18 cellular contexts compared by ENCODE assay signal in genomic region chr14:92990456-92991430, GRCh38.
A peak's percentile ranks its signal among the peaks of the same experiment; 100 is the strongest.
DNase-seq lines count a peak whose midpoint lies in the region; ATAC-seq and TF ChIP-seq lines count a peak whose summit lies in the region.
"Had no signal": no experiment of that assay in that cellular context is flagged by ENCODE, and none has a peak within 500 bp of the region (broad histone marks: within the 10 kb centered on the region; RNA-seq: fewer than 3 reads in every experiment).

No MANE protein-coding gene starts in this region.

- H3K4me3 Mint-ChIP-seq in CD14-positive monocyte = no peak overlapping the region

- TF ChIP-seq CTCF in CD14-positive monocyte (IDR thresholded peaks at IDR 0.05) (no peak), mucosa of descending colon (IDR thresholded peaks at IDR 0.05) (no peak), foreskin keratinocyte (conservative IDR thresholded peaks at IDR 0.05) (no peak)

- no peak overlapping the region for H3K4me3 ChIP-seq in mucosa of descending colon
- H3K4me3 ChIP-seq: ascending aorta, BLaER1, GM12878, psoas muscle, tibial nerve had no signal

- H3K27ac ChIP-seq in foreskin keratinocyte = no peak overlapping the region
- H3K27ac ChIP-seq: ascending aorta, BLaER1, KMS-11, psoas muscle had no signal

- H3K36me3 ChIP-seq in mucosa of descending colon (ENCODE audit: low read depth) = peaks cover 4% of the 10 kb centered on the region

- H3K4me1 ChIP-seq in mucosa of descending colon (ENCODE audit: low read depth) = peaks cover 4% of the 10 kb centered on the region
- peaks cover 4% of the 10 kb centered on the region for H3K4me1 ChIP-seq in foreskin keratinocyte
- H3K4me1 ChIP-seq: psoas muscle had no signal

- peaks cover 0 to 3% (median 0%) of the 10 kb centered on the region in 7 donors for H3K9me3 Mint-ChIP-seq in CD14-positive monocyte

- intact Hi-C loops in CD14-positive monocyte (cut with micrococcal nuclease) = no loop called here
- intact Hi-C loops in mucosa of descending colon (cut with DNase I, micrococcal nuclease) = no loop called here

- DNase-seq in CD14-positive monocyte (ENCODE audit: low spot score) (no peak), NCI-H1417 (lab: John Stamatoyannopoulos, UW) (peak in 2 of 3 experiments; percentile 87 to 98), astrocyte of the hippocampus (ENCODE audit: low read depth, low spot score) (peak; percentile 50), mucosa of descending colon (peak in 2 of 3 donors; percentile 23 to 30), foreskin keratinocyte (no peak)
- no peak for DNase-seq in stimulated activated CD4-positive, alpha-beta T cell treated with anti-CD3 and anti-CD28 coated beads, Interleukin-4, amount 100 ng/mL, for 4 hours
- DNase-seq: activated effector memory CD4-positive, alpha-beta T cell treated with anti-CD3 and anti-CD28 coated beads, Interleukin-2, amount 50 U/mL, for 16 hours; effector CD4-positive, alpha-beta T cell; mesenchymal stem cell; NCI-H1930 had no signal

- peaks cover 3% of the 10 kb centered on the region for H3K4me1 Mint-ChIP-seq in CD14-positive monocyte

- peak overlapping the region in 5 of 7 donors; percentile 18 to 77 (median 45) for H3K27ac Mint-ChIP-seq in CD14-positive monocyte

- H3K27me3 Mint-ChIP-seq in CD14-positive monocyte (ENCODE audit: low read depth in 3 of 3) = peaks cover 0 to 3% (median 0%) of the 10 kb centered on the region in 3 donors

- ATAC-seq in mucosa of descending colon (no peak), GM21737 (IDR thresholded peaks at IDR 0.05; ENCODE audit: unreplicated experiment) (no peak), foreskin keratinocyte (no peak), HG03565 (IDR thresholded peaks at IDR 0.05; ENCODE audit: unreplicated experiment) (no peak)
- ATAC-seq: GM12878, psoas muscle had no signal

- H3K9me3 ChIP-seq in mucosa of descending colon = no peaks in the 10 kb centered on the region
- H3K9me3 ChIP-seq: ascending aorta, psoas muscle, tibial nerve had no signal

- peaks cover 57 to 90% of the 10 kb centered on the region in 2 donors for H3K36me3 Mint-ChIP-seq in CD14-positive monocyte

- H3K27me3 ChIP-seq in foreskin keratinocyte = no peaks in the 10 kb centered on the region
- H3K27me3 ChIP-seq: ascending aorta, BLaER1, tibial nerve had no signal

Comparison
In these comparisons a context has a peak if more than half of its experiments do, and no peak if none do; other contexts are left out.
1. DNase-seq: peak in NCI-H1417 (2 of 3), astrocyte of the hippocampus (single experiment) and mucosa of descending colon (2 of 3); none in CD14-positive monocyte (single experiment), foreskin keratinocyte (0 of 2) and stimulated activated CD4-positive, alpha-beta T cell treated with anti-CD3 and anti-CD28 coated beads, Interleukin-4, amount 100 ng/mL, for 4 hours (0 of 2).